ENCODE assay signal across 8 cellular contexts in the genomic region with DNA sequence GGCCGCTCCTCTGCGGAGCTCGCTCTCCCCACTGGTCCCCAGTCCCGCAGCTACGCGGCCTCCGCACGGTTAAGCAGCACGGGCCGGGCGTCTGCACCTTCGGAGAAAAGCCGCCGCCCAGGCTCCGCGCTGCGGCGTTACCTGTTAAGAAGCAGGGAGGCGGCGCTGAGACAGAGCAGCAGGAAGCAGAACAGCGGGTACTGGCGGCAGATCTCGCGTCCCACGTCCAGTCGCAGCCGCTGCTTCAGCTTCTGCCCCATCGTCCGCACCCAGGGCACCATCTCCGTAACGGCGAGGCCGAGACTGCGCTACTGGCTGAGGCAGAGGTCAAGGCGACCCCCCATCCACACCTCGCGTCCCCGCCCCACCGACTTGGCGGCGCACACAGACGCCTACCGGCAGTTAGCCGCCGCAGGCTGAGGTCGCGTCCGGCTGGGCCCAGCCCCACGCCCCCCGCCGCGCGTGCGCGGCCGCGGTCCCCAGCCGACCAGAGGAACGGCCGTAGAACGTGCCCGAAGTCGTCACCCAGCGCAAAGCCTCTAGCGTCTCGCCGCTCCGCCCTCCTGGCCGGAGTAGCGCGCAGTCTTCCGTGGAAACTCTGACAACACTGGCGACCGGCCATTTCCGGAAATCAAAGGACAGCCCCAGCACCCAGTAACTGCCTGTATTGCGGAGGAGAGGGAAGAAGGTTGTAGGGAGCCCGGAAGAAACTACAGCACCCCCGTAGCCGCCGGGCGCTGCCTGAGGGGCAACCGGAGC. TPM values are rescaled to one million over a fixed set of nuclear protein-coding genes. Genes with fewer than 3 reads are reported as not detected.
DNase-seq lines count a peak whose midpoint lies in the region; ATAC-seq, FAIRE-seq and TF ChIP-seq lines count a peak whose summit lies in the region.

A gene with protein sequence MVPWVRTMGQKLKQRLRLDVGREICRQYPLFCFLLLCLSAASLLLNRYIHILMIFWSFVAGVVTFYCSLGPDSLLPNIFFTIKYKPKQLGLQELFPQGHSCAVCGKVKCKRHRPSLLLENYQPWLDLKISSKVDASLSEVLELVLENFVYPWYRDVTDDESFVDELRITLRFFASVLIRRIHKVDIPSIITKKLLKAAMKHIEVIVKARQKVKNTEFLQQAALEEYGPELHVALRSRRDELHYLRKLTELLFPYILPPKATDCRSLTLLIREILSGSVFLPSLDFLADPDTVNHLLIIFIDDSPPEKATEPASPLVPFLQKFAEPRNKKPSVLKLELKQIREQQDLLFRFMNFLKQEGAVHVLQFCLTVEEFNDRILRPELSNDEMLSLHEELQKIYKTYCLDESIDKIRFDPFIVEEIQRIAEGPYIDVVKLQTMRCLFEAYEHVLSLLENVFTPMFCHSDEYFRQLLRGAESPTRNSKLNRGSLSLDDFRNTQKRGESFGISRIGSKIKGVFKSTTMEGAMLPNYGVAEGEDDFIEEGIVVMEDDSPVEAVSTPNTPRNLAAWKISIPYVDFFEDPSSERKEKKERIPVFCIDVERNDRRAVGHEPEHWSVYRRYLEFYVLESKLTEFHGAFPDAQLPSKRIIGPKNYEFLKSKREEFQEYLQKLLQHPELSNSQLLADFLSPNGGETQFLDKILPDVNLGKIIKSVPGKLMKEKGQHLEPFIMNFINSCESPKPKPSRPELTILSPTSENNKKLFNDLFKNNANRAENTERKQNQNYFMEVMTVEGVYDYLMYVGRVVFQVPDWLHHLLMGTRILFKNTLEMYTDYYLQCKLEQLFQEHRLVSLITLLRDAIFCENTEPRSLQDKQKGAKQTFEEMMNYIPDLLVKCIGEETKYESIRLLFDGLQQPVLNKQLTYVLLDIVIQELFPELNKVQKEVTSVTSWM (minus strand): TSS at position 421 of the 759 bp plus-strand sequence. CDS start 140 bp downstream, at position 281.

- intact Hi-C loops in mammary epithelial cell (cut with micrococcal nuclease), result loop anchor here (2.0 to 5.0 kb wide), 3 partner anchors 49 to 191 kb away; a partner anchor contains a TSS

- H3K79me2 ChIP-seq in mammary epithelial cell (ENCODE audit: insufficient read depth, low read length), result peaks cover 43% of the 10 kb centered on the region

- H3K9ac ChIP-seq in mammary epithelial cell (ENCODE audit: insufficient read depth, low read length), result peak within 1 kb of the TSS; percentile 84

- no CpG with 5 or more reads among the region's 82 CpGs for WGBS in mammary epithelial cell (ENCODE audit: low coverage, missing lambda C conversion rate)
- WGBS in small intestine, 3 donors, result 0% methylated on average over 71 to 82 of the region's 82 CpGs

- DNase-seq in AG08395 (ENCODE audit: low spot score) (peak; percentile 97), NCI-H2196 treated with DMSO at 0.1 percent for 48 hours (lab: John Stamatoyannopoulos, UW; ENCODE audit: unreplicated experiment) (peak; percentile 78), mammary epithelial cell (peak; percentile 93), iPS-NIHi11 (ENCODE audit: low spot score) (peak; percentile 88), small intestine (peak; percentile 96)

- in situ Hi-C loops in mammary epithelial cell (cut with MboI; ENCODE audit: low sequenced_read_pairs in 2 of 2), result no loop called here

- dilution Hi-C loops in mammary epithelial cell (cut with HindIII; ENCODE audit: low sequenced_read_pairs), result no loop called here

- H3K36me3 ChIP-seq in mammary epithelial cell (ENCODE audit: insufficient read depth, low read length) (no peaks in the 10 kb centered on the region), small intestine (ENCODE audit: control insufficient read depth in 2 of 2, insufficient read depth in 2 of 2, low read length in 2 of 2) (no peaks in the 10 kb centered on the region)

- H3K9me3 ChIP-seq in mammary epithelial cell (replicated peaks; ENCODE audit: insufficient read depth, low read length), result no peaks in the 10 kb centered on the region
- H3K9me3 ChIP-seq in small intestine (ENCODE audit: control insufficient read depth, low read depth), result no peaks in the 10 kb centered on the region

- FAIRE-seq in small intestine (lab: Jason Lieb, UNC), result no peak

- TF ChIP-seq CTCF in WI38 (IDR thresholded peaks at IDR 0.05; ENCODE audit: low read depth, low read length) (no peak), mammary epithelial cell (conservative IDR thresholded peaks at IDR 0.05 in 1 of 2, IDR thresholded peaks at IDR 0.05 in 1 of 2; ENCODE audit: extremely low read depth in 1 of 2, insufficient read depth in 1 of 2, low read depth in 1 of 2, low read length in 2 of 2) (peak in 1 of 2 donors; percentile 1)

- H4K20me1 ChIP-seq in mammary epithelial cell (ENCODE audit: insufficient read depth, low read length), result no peaks in the 10 kb centered on the region

- BruUV-seq in mammary epithelial cell (replicated peaks; lab: Mats Ljungman, UMichigan), result TSS peak; percentile 14

- H2AFZ ChIP-seq in mammary epithelial cell (ENCODE audit: low read depth, low read length), result peak within 1 kb of the TSS; percentile 90

- H3K4me3 ChIP-seq in WI38 (ENCODE audit: low read depth, low read length) (peak within 1 kb of the TSS; percentile 73), mammary epithelial cell (replicated peaks in 1 of 3; ENCODE audit: insufficient read depth in 1 of 3, low read depth in 2 of 3, low read length in 3 of 3) (peak within 1 kb of the TSS; percentile 87 to 94 (median 88)), small intestine (ENCODE audit: low read depth in 1 of 2, low read length in 2 of 2) (peak within 1 kb of the TSS; percentile 72 to 86)

- H3K27me3 ChIP-seq in mammary epithelial cell (ENCODE audit: insufficient read depth, low read length), result no peaks in the 10 kb centered on the region
- H3K27me3 ChIP-seq in small intestine (ENCODE audit: control insufficient read depth in 2 of 2, insufficient read depth in 2 of 2, low read length in 2 of 2), result no peaks in the 10 kb centered on the region

- CTCF ChIA-PET in mammary epithelial cell (lab: Charles Lee; ENCODE audit: low non-redundant PET), result interaction anchor here (0.5 kb wide), 1 partner anchor 232 kb away, joined by 8 read pairs; no protein-coding TSS in a partner anchor

- ATAC-seq in GM18870 (IDR thresholded peaks at IDR 0.05; ENCODE audit: unreplicated experiment), result peak; percentile 89
- peak; percentile 88 for ATAC-seq in HG03108 (IDR thresholded peaks at IDR 0.05; ENCODE audit: unreplicated experiment)

- peak within 1 kb of the TSS; percentile 97 for H3K4me2 ChIP-seq in mammary epithelial cell (ENCODE audit: insufficient read depth, low read depth, low read length)

- peaks cover 4% of the 10 kb centered on the region for H3K4me1 ChIP-seq in mammary epithelial cell (ENCODE audit: insufficient read depth, low read length)
- peaks cover 0 to 6% of the 10 kb centered on the region in 2 donors for H3K4me1 ChIP-seq in small intestine (ENCODE audit: control insufficient read depth in 2 of 2, insufficient read depth in 1 of 2, low read depth in 1 of 2, low read length in 1 of 2)

- H3K27ac ChIP-seq in mammary epithelial cell (ENCODE audit: insufficient read depth, low read depth, low read length) (peak within 1 kb of the TSS; percentile 79), small intestine (ENCODE audit: low read depth in 1 of 2, low read length in 1 of 2) (peak within 1 kb of the TSS; percentile 97 to 100)

RNA-seq across cellular contexts. Expression of the gene that starts here (rescaled TPM):
- 10 to 100 TPM; 76.8 to 87.6 TPM for total RNA-seq in mammary epithelial cell
- polyA plus RNA-seq in mammary epithelial cell (53.4 TPM), small intestine (10 to 100 TPM; 43.2 to 63.3 (median 44.7) TPM)
- 57.1 TPM for polyA minus RNA-seq in mammary epithelial cell

Comparison
In these comparisons a context has a peak if more than half of its experiments do, and no peak if none do; other contexts are left out.
1. Peak in every context shown above with its lines: DNase-seq, ATAC-seq, H3K4me3 ChIP-seq and H3K27ac ChIP-seq.